Comparison of ENCODE assay signal across 29 cellular contexts in genomic region chr19:10187315-10187714, GRCh38. TPM values are rescaled to one million over a fixed set of nuclear protein-coding genes. Genes with fewer than 3 reads are reported as not detected.
A peak's percentile ranks its signal among the peaks of the same experiment; 100 is the strongest.
DNase-seq lines count a peak whose midpoint lies in the region; ATAC-seq and TF ChIP-seq lines count a peak whose summit lies in the region.
"Had no signal": no experiment of that assay in that cellular context is flagged by ENCODE, and none has a peak within 500 bp of the region (broad histone marks: within the 10 kb centered on the region; RNA-seq: fewer than 3 reads in every experiment).

No MANE protein-coding gene starts in this region.

- H2AFZ ChIP-seq in smooth muscle cell (ENCODE audit: low read depth): no peak overlapping the region

- no peak for DNase-seq in activated T-cell treated with anti-CD3 and anti-CD28 coated beads, Interleukin-2, amount 50 U/mL, for 24 hours
- no peak for DNase-seq in activated T-cell treated with anti-CD3 and anti-CD28 coated beads, Interleukin-2, amount 50 U/mL, for 48 hours
- DNase-seq in T-helper 17 cell (no peak), endothelial cell (ENCODE audit: low spot score) (no peak), NCI-H146 (lab: John Stamatoyannopoulos, UW) (no peak), smooth muscle cell (lab: John Stamatoyannopoulos, UW; ENCODE audit: unreplicated experiment) (no peak)
- DNase-seq: 8988T; activated CD4-positive, alpha-beta T cell treated with anti-CD3 and anti-CD28 coated beads, Interleukin-2, amount 50 U/mL, for 48 hours; activated CD8-positive, alpha-beta memory T cell treated with anti-CD3 and anti-CD28 coated beads, Interleukin-2, amount 50 U/mL, for 4 hours; cerebellar nuclear complex; DMS79 treated with DMSO at 0.1 percent for 48 hours; dorsolateral prefrontal cortex; GDM1; HCEC 1CT; hippocampal formation; naive thymus-derived CD8-positive, alpha-beta T cell; NCI-H2107; NCI-H446; NCI-H748 treated with DMSO at 0.1 percent for 48 hours; RPMI8226; stimulated activated naive CD4-positive, alpha-beta T cell; T-cell; testis; uterus had no signal

- 93% methylated on average over 11 of the region's 11 CpGs for WGBS in smooth muscle cell (ENCODE audit: low lambda C conversion rate)

- H3K4me1 ChIP-seq in BLaER1 treated with 17β-estradiol and CSF1 and Interleukin-3, amounts not matched to agents 10 nM and 100 nM: peaks cover 58 to 73% (median 66%) of the 10 kb centered on the region in 10 experiments
- H3K4me1 ChIP-seq in smooth muscle cell (ENCODE audit: low read depth): no peaks in the 10 kb centered on the region
- H3K4me1 ChIP-seq: testis had no signal

- no peaks in the 10 kb centered on the region for H3F3A ChIP-seq in smooth muscle cell (ENCODE audit: low read depth)

- no peaks in the 10 kb centered on the region for H3K9me3 Mint-ChIP-seq in activated T-cell treated with anti-CD3 and anti-CD28 coated beads, Interleukin-2, amount 50 U/mL, for 24 hours
- no peaks in the 10 kb centered on the region for H3K9me3 Mint-ChIP-seq in endothelial cell (ENCODE audit: unreplicated experiment)
- H3K9me3 Mint-ChIP-seq: CD14-positive monocyte; naive thymus-derived CD8-positive, alpha-beta T cell; T-cell had no signal

- H3K27ac Mint-ChIP-seq in activated T-cell treated with anti-CD3 and anti-CD28 coated beads, Interleukin-2, amount 50 U/mL, for 24 hours: peak overlapping the region; percentile 1
- H3K27ac Mint-ChIP-seq in T-helper 17 cell: peak overlapping the region; percentile 41
- peak overlapping the region; percentile 70 for H3K27ac Mint-ChIP-seq in endothelial cell (ENCODE audit: unreplicated experiment)

- peaks cover 83% of the 10 kb centered on the region for H3K36me3 Mint-ChIP-seq in activated T-cell treated with anti-CD3 and anti-CD28 coated beads, Interleukin-2, amount 50 U/mL, for 24 hours (ENCODE audit: low read depth)
- H3K36me3 Mint-ChIP-seq in T-helper 17 cell (ENCODE audit: low read depth): no peaks in the 10 kb centered on the region
- H3K36me3 Mint-ChIP-seq in endothelial cell (ENCODE audit: low read depth, unreplicated experiment): peaks cover 13% of the 10 kb centered on the region

- peak overlapping the region in 6 of 11 experiments; percentile 0 to 42 (median 10); a peak in 8 of 22 replicates for H3K27ac ChIP-seq in BLaER1 treated with 17β-estradiol and CSF1 and Interleukin-3, amounts not matched to agents 10 nM and 100 nM
- no peak overlapping the region for H3K27ac ChIP-seq in smooth muscle cell (ENCODE audit: low read depth)
- H3K27ac ChIP-seq: dorsolateral prefrontal cortex, SJSA1, testis, uterus had no signal

- H3K9ac ChIP-seq in BLaER1 treated with 17β-estradiol and CSF1 and Interleukin-3, amounts not matched to agents 10 nM and 100 nM: peak overlapping the region in 9 of 11 experiments; percentile 2 to 50 (median 44); a peak in 14 of 22 replicates
- no peak overlapping the region for H3K9ac ChIP-seq in smooth muscle cell (ENCODE audit: low read depth)

- H3K79me2 ChIP-seq in smooth muscle cell (ENCODE audit: low read depth): peaks cover 78% of the 10 kb centered on the region

- peaks cover 55% of the 10 kb centered on the region for H3K4me1 Mint-ChIP-seq in activated T-cell treated with anti-CD3 and anti-CD28 coated beads, Interleukin-2, amount 50 U/mL, for 24 hours (ENCODE audit: low read depth)
- H3K4me1 Mint-ChIP-seq in T-helper 17 cell: peaks cover 19% of the 10 kb centered on the region
- peaks cover 8% of the 10 kb centered on the region for H3K4me1 Mint-ChIP-seq in endothelial cell (ENCODE audit: unreplicated experiment)

- no peak for ATAC-seq in T-helper 17 cell
- ATAC-seq in HG03175 (IDR thresholded peaks at IDR 0.05; ENCODE audit: unreplicated experiment): no peak
- ATAC-seq: naive thymus-derived CD8-positive, alpha-beta T cell; T-cell had no signal

- no peaks in the 10 kb centered on the region for H3K27me3 ChIP-seq in BLaER1 treated with 17β-estradiol and CSF1 and Interleukin-3, amounts not matched to agents 10 nM and 100 nM
- no peaks in the 10 kb centered on the region for H3K27me3 ChIP-seq in smooth muscle cell (ENCODE audit: low read depth)
- H3K27me3 ChIP-seq: dorsolateral prefrontal cortex, SJSA1, testis, uterus had no signal

- no peaks in the 10 kb centered on the region for H3K9me3 ChIP-seq in BLaER1 treated with 17β-estradiol and CSF1 and Interleukin-3, amounts not matched to agents 10 nM and 100 nM (replicated peaks in 1 of 11)
- H3K9me3 ChIP-seq in T-helper 17 cell (ENCODE audit: control insufficient read depth, low read length, poor library complexity, severe bottlenecking) (no peaks in the 10 kb centered on the region), smooth muscle cell (replicated peaks; ENCODE audit: low read depth) (no peaks in the 10 kb centered on the region)
- H3K9me3 ChIP-seq: SJSA1, testis, uterus had no signal

- H3K27me3 Mint-ChIP-seq in activated T-cell treated with anti-CD3 and anti-CD28 coated beads, Interleukin-2, amount 50 U/mL, for 24 hours: no peaks in the 10 kb centered on the region
- H3K27me3 Mint-ChIP-seq in T-helper 17 cell: no peaks in the 10 kb centered on the region
- H3K27me3 Mint-ChIP-seq in endothelial cell (ENCODE audit: unreplicated experiment): peaks cover 3% of the 10 kb centered on the region
- H3K27me3 Mint-ChIP-seq: naive thymus-derived CD8-positive, alpha-beta T cell; T-cell had no signal

- no peak overlapping the region for H3K4me3 Mint-ChIP-seq in activated T-cell treated with anti-CD3 and anti-CD28 coated beads, Interleukin-2, amount 50 U/mL, for 24 hours
- H3K4me3 Mint-ChIP-seq in T-helper 17 cell: no peak overlapping the region
- H3K4me3 Mint-ChIP-seq in endothelial cell (ENCODE audit: unreplicated experiment): no peak overlapping the region
- H3K4me3 Mint-ChIP-seq: CD14-positive monocyte; naive thymus-derived CD8-positive, alpha-beta T cell; T-cell had no signal

- H3K4me3 ChIP-seq in BLaER1 treated with 17β-estradiol and CSF1 and Interleukin-3, amounts not matched to agents 10 nM and 100 nM: peak overlapping the region in 1 of 10 experiments; percentile 10; a peak in 1 of 20 replicates
- H3K4me3 ChIP-seq in smooth muscle cell: no peak overlapping the region
- H3K4me3 ChIP-seq: dorsolateral prefrontal cortex, lung, SJSA1, testis, uterus had no signal

- peaks cover 70 to 100% (median 92%) of the 10 kb centered on the region in 11 experiments for H3K36me3 ChIP-seq in BLaER1 treated with 17β-estradiol and CSF1 and Interleukin-3, amounts not matched to agents 10 nM and 100 nM
- H3K36me3 ChIP-seq in smooth muscle cell (ENCODE audit: low read depth): no peaks in the 10 kb centered on the region
- H3K36me3 ChIP-seq: uterus had no signal

- peaks cover 46 to 100% (median 99%) of the 10 kb centered on the region in 11 experiments; a peak in 21 of 22 replicates for H4K20me1 ChIP-seq in BLaER1 treated with 17β-estradiol and CSF1 and Interleukin-3, amounts not matched to agents 10 nM and 100 nM
- peaks cover 84% of the 10 kb centered on the region for H4K20me1 ChIP-seq in smooth muscle cell (ENCODE audit: low read depth)

- TF ChIP-seq CTCF in endothelial cell (IDR thresholded peaks at IDR 0.05; ENCODE audit: unreplicated experiment): no peak
- TF ChIP-seq CTCF in smooth muscle cell (IDR thresholded peaks at IDR 0.05; ENCODE audit: borderline replicate concordance, insufficient read depth, poor library complexity, severe bottlenecking): no peak

- H3K4me2 ChIP-seq in BLaER1 treated with 17β-estradiol and CSF1 and Interleukin-3, amounts not matched to agents 10 nM and 100 nM: peak overlapping the region; percentile 13 to 76 (median 64)
- H3K4me2 ChIP-seq in smooth muscle cell: no peak overlapping the region

RNA-seq across cellular contexts. Expression of gene DNMT1, which starts 7.4 kb away (rescaled TPM):
- total RNA-seq in T-helper 17 cell: 100 to 1,000 TPM; 204 to 229 TPM
- 119 TPM for total RNA-seq in endothelial cell (ENCODE audit: unreplicated experiment)
- 37.6 and 39.5 TPM in 2 replicates for total RNA-seq in smooth muscle cell
- polyA plus RNA-seq in smooth muscle cell: 56.7 and 78.4 TPM in 2 replicates

RNA-seq across cellular contexts. Expression of gene S1PR2, which starts 43.8 kb away (rescaled TPM):
- total RNA-seq in T-helper 17 cell: 10 to 100 TPM; 14.2 to 18.1 TPM
- total RNA-seq in endothelial cell (ENCODE audit: unreplicated experiment): 9.3 TPM
- 6.4 and 9.8 TPM in 2 replicates for total RNA-seq in smooth muscle cell
- 6.5 and 7.4 TPM in 2 replicates for polyA plus RNA-seq in smooth muscle cell

Comparison
In these comparisons a context has a peak if more than half of its experiments do, and no peak if none do; other contexts are left out.
1. H3K27ac Mint-ChIP-seq: peak in every context shown above with its lines; median percentile 70 in endothelial cell; 41 in T-helper 17 cell; 1 in activated T-cell treated with anti-CD3 and anti-CD28 coated beads, Interleukin-2, amount 50 U/mL, for 24 hours.